ENCODE assay signal across 9 cellular contexts in genomic region chr13:109156181-109156935, GRCh38.
DNase-seq lines count a peak whose midpoint lies in the region; ATAC-seq and TF ChIP-seq lines count a peak whose summit lies in the region.
"Had no signal": no experiment of that assay in that cellular context is flagged by ENCODE, and none has a peak within 500 bp of the region (broad histone marks: within the 10 kb centered on the region; RNA-seq: fewer than 3 reads in every experiment).

No MANE protein-coding gene starts in this region.

- H3K4me3 Mint-ChIP-seq in osteocyte (ENCODE audit: unreplicated experiment) = peak overlapping the region; percentile 59

- no peaks in the 10 kb centered on the region for H3K79me2 ChIP-seq in fibroblast of lung (ENCODE audit: control insufficient read depth, insufficient read depth, low read length)

- no peaks in the 10 kb centered on the region for H3K36me3 Mint-ChIP-seq in osteocyte (ENCODE audit: unreplicated experiment)

- H3K9me3 Mint-ChIP-seq in osteocyte (ENCODE audit: unreplicated experiment) = no peaks in the 10 kb centered on the region

- no peak for TF ChIP-seq CTCF in fibroblast of lung (conservative IDR thresholded peaks at IDR 0.05 in 1 of 2, IDR thresholded peaks at IDR 0.05 in 1 of 2; ENCODE audit: low read depth in 1 of 2, low read length in 2 of 2)
- TF ChIP-seq CTCF in osteocyte (IDR thresholded peaks at IDR 0.05) = no peak

- no peak overlapping the region for H3K4me3 ChIP-seq in fibroblast of lung (replicated peaks in 1 of 4; ENCODE audit: control extremely low read depth in 1 of 4, insufficient read depth in 1 of 4, low read depth in 3 of 4, low read length in 4 of 4)

- H3K4me1 Mint-ChIP-seq in osteocyte (ENCODE audit: unreplicated experiment) = peaks cover 91% of the 10 kb centered on the region

- no peaks in the 10 kb centered on the region for H3K27me3 Mint-ChIP-seq in osteocyte (ENCODE audit: unreplicated experiment)

- peak overlapping the region; percentile 65 for H2AFZ ChIP-seq in fibroblast of lung (ENCODE audit: low read length)

- H3K27me3 ChIP-seq in fibroblast of lung (ENCODE audit: control insufficient read depth, insufficient read depth, low read length) = no peaks in the 10 kb centered on the region

- peak; percentile 56 for DNase-seq in AG20443 (ENCODE audit: low spot score)
- DNase-seq in RKO (ENCODE audit: low spot score) = peak; percentile 76
- peak; percentile 89 to 93 for DNase-seq in fibroblast of lung (ENCODE audit: low read depth in 2 of 2)
- no peak for DNase-seq in osteocyte (ENCODE audit: extremely low spot score, unreplicated experiment)
- no peak for DNase-seq in stimulated activated naive CD4-positive, alpha-beta T cell (lab: John Stamatoyannopoulos, UW)
- no peak for DNase-seq in NCI-H2171 treated with DMSO at 0.1 percent for 48 hours (lab: John Stamatoyannopoulos, UW)
- no peak for DNase-seq in activated naive CD4-positive, alpha-beta T cell treated with Interleukin-2 at 50 U/mL for 16 hours
- DNase-seq: activated T-cell treated with anti-CD3 and anti-CD28 coated beads, Interleukin-2, amount 50 U/mL, for 48 hours had no signal

- peaks cover 13% of the 10 kb centered on the region for H3K4me1 ChIP-seq in fibroblast of lung (ENCODE audit: control insufficient read depth, extremely low read depth, insufficient read depth, low read length)

- no peaks in the 10 kb centered on the region for H4K20me1 ChIP-seq in fibroblast of lung (ENCODE audit: control insufficient read depth, extremely low read depth, insufficient read depth, low read length)

- no peak for ATAC-seq in HG02885 (IDR thresholded peaks at IDR 0.05; ENCODE audit: poor library complexity, unreplicated experiment)

- H3K4me2 ChIP-seq in fibroblast of lung (ENCODE audit: extremely low read depth, insufficient read depth, low read length) = peak overlapping the region; percentile 86

- H3K36me3 ChIP-seq in fibroblast of lung (ENCODE audit: control insufficient read depth, insufficient read depth, low read length) = no peaks in the 10 kb centered on the region

- H3K27ac ChIP-seq in fibroblast of lung (ENCODE audit: insufficient read depth, low read length) = peak overlapping the region; percentile 64

- H3K9me3 ChIP-seq in fibroblast of lung (ENCODE audit: control insufficient read depth, insufficient read depth, low read depth, low read length) = no peaks in the 10 kb centered on the region

- peak overlapping the region; percentile 97 for H3K27ac Mint-ChIP-seq in osteocyte (ENCODE audit: unreplicated experiment)

- H3K9ac ChIP-seq in fibroblast of lung (ENCODE audit: insufficient read depth, low read length) = peak overlapping the region; percentile 1

Comparison
In these comparisons a context has a peak if more than half of its experiments do, and no peak if none do; other contexts are left out.
1. DNase-seq: peak in AG20443 (single experiment), RKO (single experiment) and fibroblast of lung (2 of 2); none in osteocyte (single experiment), stimulated activated naive CD4-positive, alpha-beta T cell (0 of 6), NCI-H2171 treated with DMSO at 0.1 percent for 48 hours (single experiment) and activated naive CD4-positive, alpha-beta T cell treated with Interleukin-2 at 50 U/mL for 16 hours (single experiment).